Comparison of ENCODE assay signal across 19 cellular contexts in genomic region chr9:130003943-130004552, GRCh38. TPM values are rescaled to one million over a fixed set of nuclear protein-coding genes. Genes with fewer than 3 reads are reported as not detected.
A peak's percentile ranks its signal among the peaks of the same experiment; 100 is the strongest.
DNase-seq lines count a peak whose midpoint lies in the region; ATAC-seq and TF ChIP-seq lines count a peak whose summit lies in the region.
"Had no signal": no experiment of that assay in that cellular context is flagged by ENCODE, and none has a peak within 500 bp of the region (broad histone marks: within the 10 kb centered on the region; RNA-seq: fewer than 3 reads in every experiment).

No MANE protein-coding gene starts in this region.

- H3K27ac ChIP-seq in A673 (ENCODE audit: low read depth, low read length, poor library complexity, severe bottlenecking), result peak overlapping the region; percentile 46
- no peak overlapping the region for H3K27ac ChIP-seq in CD8-positive, alpha-beta T cell (ENCODE audit: low read depth, low read length)
- H3K27ac ChIP-seq: hepatocyte, right atrium auricular region had no signal

- ATAC-seq in CD8-positive, alpha-beta T cell, result no peak
- ATAC-seq in mucosa of descending colon (peak; percentile 88), HG02623 (IDR thresholded peaks at IDR 0.05; ENCODE audit: unreplicated experiment) (no peak), GM19351 (IDR thresholded peaks at IDR 0.05; ENCODE audit: unreplicated experiment) (no peak)
- ATAC-seq: WTC11 had no signal

- H3K4me3 Mint-ChIP-seq in CD8-positive, alpha-beta T cell, result peak overlapping the region; percentile 15
- H3K4me3 Mint-ChIP-seq: mesothelial cell of epicardium, WTC11 had no signal

- TF ChIP-seq CTCF in A673 (conservative IDR thresholded peaks at IDR 0.05; ENCODE audit: low read depth, low read length) (no peak), mucosa of descending colon (IDR thresholded peaks at IDR 0.05) (no peak)
- TF ChIP-seq CTCF in CD8-positive, alpha-beta T cell (IDR thresholded peaks at IDR 0.05), result no peak

- H3K36me3 ChIP-seq in A673 (ENCODE audit: insufficient read depth, low read length, poor library complexity, severe bottlenecking) (no peaks in the 10 kb centered on the region), mucosa of descending colon (ENCODE audit: low read depth) (no peaks in the 10 kb centered on the region)
- H3K36me3 ChIP-seq in CD8-positive, alpha-beta T cell (ENCODE audit: insufficient read depth, low read length), result peaks cover 3% of the 10 kb centered on the region
- H3K36me3 ChIP-seq: right atrium auricular region had no signal

- POLR2A ChIA-PET in A673 (lab: Charles Lee; ENCODE audit: low non-redundant PET), result no interaction called here
- POLR2A ChIA-PET in CD8-positive, alpha-beta T cell (lab: Charles Lee), result interaction anchor here (0.6 to 1.4 kb wide), 3 partner anchors 12 to 39 kb away, joined by 3 to 4 read pairs (median 3); partner anchors contain the start of gene FNBP1

- peaks cover 10% of the 10 kb centered on the region for H3K4me1 ChIP-seq in A673 (ENCODE audit: insufficient read depth, low read length, poor library complexity, severe bottlenecking)
- H3K4me1 ChIP-seq in CD8-positive, alpha-beta T cell (ENCODE audit: insufficient read depth, low read length), result peaks cover 47% of the 10 kb centered on the region
- H3K4me1 ChIP-seq in mucosa of descending colon (ENCODE audit: low read depth), result peaks cover 16% of the 10 kb centered on the region
- H3K4me1 ChIP-seq: right atrium auricular region had no signal

- no peak for DNase-seq in A673 (ENCODE audit: low spot score)
- no peak for DNase-seq in CD8-positive, alpha-beta T cell
- peak; percentile 20 for DNase-seq in activated CD8-positive, alpha-beta memory T cell treated with anti-CD3 and anti-CD28 coated beads, Interleukin-2, amount 50 U/mL, for 48 hours
- peak in 2 of 3 donors; percentile 65 to 73 for DNase-seq in mucosa of descending colon
- DNase-seq in NCI-H69 (lab: John Stamatoyannopoulos, UW), result no peak
- DNase-seq in erythroblast (lab: John Stamatoyannopoulos, UW), result no peak
- DNase-seq: amygdala, GDM1, IMR-90, NCI-H1930, NCI-H446 treated with DMSO at 0.1 percent for 48 hours, occipital lobe, SHP77 treated with DMSO at 0.1 percent for 48 hours had no signal

- H3K36me3 Mint-ChIP-seq in CD8-positive, alpha-beta T cell, result peaks cover 42% of the 10 kb centered on the region
- H3K36me3 Mint-ChIP-seq: WTC11 had no signal

- no peaks in the 10 kb centered on the region for H3K27me3 ChIP-seq in A673 (replicated peaks; ENCODE audit: insufficient read depth, low read depth, low read length, poor library complexity)
- no peaks in the 10 kb centered on the region for H3K27me3 ChIP-seq in CD8-positive, alpha-beta T cell (ENCODE audit: insufficient read depth, low read length)
- H3K27me3 ChIP-seq: hepatocyte, right atrium auricular region had no signal

- H3K27me3 Mint-ChIP-seq in CD8-positive, alpha-beta T cell (ENCODE audit: low read depth), result no peaks in the 10 kb centered on the region

- intact Hi-C loops in A673 (cut with micrococcal nuclease; ENCODE audit: unreplicated experiment) (no loop called here), mucosa of descending colon (cut with DNase I, micrococcal nuclease) (no loop called here)
- intact Hi-C loops in CD8-positive, alpha-beta T cell (cut with DNase I, micrococcal nuclease), result no loop called here

- no peak for TF ChIP-seq POLR2A in erythroblast (IDR thresholded peaks at IDR 0.05; ENCODE audit: low read length)

- H3K9me3 ChIP-seq in A673 (ENCODE audit: low read depth, low read length, poor library complexity, severe bottlenecking), result no peaks in the 10 kb centered on the region
- no peaks in the 10 kb centered on the region for H3K9me3 ChIP-seq in CD8-positive, alpha-beta T cell (ENCODE audit: low read length)
- H3K9me3 ChIP-seq in mucosa of descending colon, result no peaks in the 10 kb centered on the region
- H3K9me3 ChIP-seq: right atrium auricular region had no signal

- no TSS peak for BruUV-seq in A673 (replicated peaks; lab: Mats Ljungman, UMichigan)

- CTCF ChIA-PET in A673 (lab: Charles Lee), result no interaction called here
- CTCF ChIA-PET in CD8-positive, alpha-beta T cell (lab: Charles Lee), result interaction anchor here (0.7 to 1.1 kb wide), 4 partner anchors 8 to 245 kb away, joined by 3 read pairs; no protein-coding TSS in a partner anchor

- no peak overlapping the region for H3K4me3 ChIP-seq in A673 (ENCODE audit: low read depth, low read length, poor library complexity, severe bottlenecking)
- no peak overlapping the region for H3K4me3 ChIP-seq in CD8-positive, alpha-beta T cell (ENCODE audit: low read depth, low read length)
- H3K4me3 ChIP-seq in mucosa of descending colon, result no peak overlapping the region
- H3K4me3 ChIP-seq: hepatocyte, right atrium auricular region had no signal

- H3K4me1 Mint-ChIP-seq in CD8-positive, alpha-beta T cell (ENCODE audit: low read depth), result peaks cover 70% of the 10 kb centered on the region

- H3K9me3 Mint-ChIP-seq in CD8-positive, alpha-beta T cell, result no peaks in the 10 kb centered on the region
- H3K9me3 Mint-ChIP-seq: mesothelial cell of epicardium, WTC11 had no signal

- peak overlapping the region; percentile 70 for H3K27ac Mint-ChIP-seq in CD8-positive, alpha-beta T cell
- H3K27ac Mint-ChIP-seq: mesothelial cell of epicardium, WTC11 had no signal

RNA-seq across cellular contexts. Expression of gene FNBP1, which starts 38.9 kb away (rescaled TPM):
- total RNA-seq in A673 (2021) (200 and 215 TPM in 2 replicates), mucosa of descending colon (100 to 1,000 TPM in 1 of 3 donors, 10 to 100 TPM in 2; 40.9 to 176 (median 42.0) TPM)
- 100 to 1,000 TPM; 169 to 194 TPM for total RNA-seq in CD8-positive, alpha-beta T cell

RNA-seq across cellular contexts. Expression of gene GPR107, which starts 49.7 kb away (rescaled TPM):
- total RNA-seq in A673 (2021), result 47.1 and 50.9 TPM in 2 replicates
- 10 to 100 TPM; 23.7 to 25.2 TPM for total RNA-seq in CD8-positive, alpha-beta T cell
- 10 to 100 TPM; 39.7 to 50.1 (median 49.1) TPM for total RNA-seq in mucosa of descending colon

Comparison
In these comparisons a context has a peak if more than half of its experiments do, and no peak if none do; other contexts are left out.
1. DNase-seq: peak in activated CD8-positive, alpha-beta memory T cell treated with anti-CD3 and anti-CD28 coated beads, Interleukin-2, amount 50 U/mL, for 48 hours (single experiment) and mucosa of descending colon (2 of 3); none in A673 (single experiment), CD8-positive, alpha-beta T cell (0 of 7), NCI-H69 (single experiment) and erythroblast (0 of 2).